1 cellular context compared by ENCODE assay signal in genomic region chr13:85632526-85633215, GRCh38.
TF ChIP-seq lines count a peak whose summit lies in the region.

No MANE protein-coding gene starts in this region.

TF ChIP-seq in SK-N-SH, 30 proteins besides CTCF, POLR2A, EP300 and RAD21 (continued from another document):
- TF ChIP-seq, protein P1, sequence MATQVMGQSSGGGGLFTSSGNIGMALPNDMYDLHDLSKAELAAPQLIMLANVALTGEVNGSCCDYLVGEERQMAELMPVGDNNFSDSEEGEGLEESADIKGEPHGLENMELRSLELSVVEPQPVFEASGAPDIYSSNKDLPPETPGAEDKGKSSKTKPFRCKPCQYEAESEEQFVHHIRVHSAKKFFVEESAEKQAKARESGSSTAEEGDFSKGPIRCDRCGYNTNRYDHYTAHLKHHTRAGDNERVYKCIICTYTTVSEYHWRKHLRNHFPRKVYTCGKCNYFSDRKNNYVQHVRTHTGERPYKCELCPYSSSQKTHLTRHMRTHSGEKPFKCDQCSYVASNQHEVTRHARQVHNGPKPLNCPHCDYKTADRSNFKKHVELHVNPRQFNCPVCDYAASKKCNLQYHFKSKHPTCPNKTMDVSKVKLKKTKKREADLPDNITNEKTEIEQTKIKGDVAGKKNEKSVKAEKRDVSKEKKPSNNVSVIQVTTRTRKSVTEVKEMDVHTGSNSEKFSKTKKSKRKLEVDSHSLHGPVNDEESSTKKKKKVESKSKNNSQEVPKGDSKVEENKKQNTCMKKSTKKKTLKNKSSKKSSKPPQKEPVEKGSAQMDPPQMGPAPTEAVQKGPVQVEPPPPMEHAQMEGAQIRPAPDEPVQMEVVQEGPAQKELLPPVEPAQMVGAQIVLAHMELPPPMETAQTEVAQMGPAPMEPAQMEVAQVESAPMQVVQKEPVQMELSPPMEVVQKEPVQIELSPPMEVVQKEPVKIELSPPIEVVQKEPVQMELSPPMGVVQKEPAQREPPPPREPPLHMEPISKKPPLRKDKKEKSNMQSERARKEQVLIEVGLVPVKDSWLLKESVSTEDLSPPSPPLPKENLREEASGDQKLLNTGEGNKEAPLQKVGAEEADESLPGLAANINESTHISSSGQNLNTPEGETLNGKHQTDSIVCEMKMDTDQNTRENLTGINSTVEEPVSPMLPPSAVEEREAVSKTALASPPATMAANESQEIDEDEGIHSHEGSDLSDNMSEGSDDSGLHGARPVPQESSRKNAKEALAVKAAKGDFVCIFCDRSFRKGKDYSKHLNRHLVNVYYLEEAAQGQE (IDR thresholded peaks at IDR 0.05; ENCODE audit: low read depth, low read length): no peak
- TF ChIP-seq TCF12 (IDR thresholded peaks at IDR 0.05) (no peak), RFX5 (IDR thresholded peaks at IDR 0.05; ENCODE audit: low read length) (no peak), MEF2A (IDR thresholded peaks at IDR 0.05; ENCODE audit: borderline replicate concordance, low read depth) (no peak), NFIC (IDR thresholded peaks at IDR 0.05; ENCODE audit: borderline replicate concordance) (no peak), MXI1 (IDR thresholded peaks at IDR 0.05; ENCODE audit: low read depth, low read length) (no peak), TAF1 (IDR thresholded peaks at IDR 0.05; ENCODE audit: borderline replicate concordance, low read depth, low read length) (no peak), GATA2 (CRISPR knock-in tag; IDR thresholded peaks at IDR 0.05) (no peak), RCOR1 (IDR thresholded peaks at IDR 0.05; ENCODE audit: low read length) (no peak), RXRA (IDR thresholded peaks at IDR 0.05; ENCODE audit: borderline replicate concordance, low read depth) (no peak)
- TF ChIP-seq, protein P2, sequence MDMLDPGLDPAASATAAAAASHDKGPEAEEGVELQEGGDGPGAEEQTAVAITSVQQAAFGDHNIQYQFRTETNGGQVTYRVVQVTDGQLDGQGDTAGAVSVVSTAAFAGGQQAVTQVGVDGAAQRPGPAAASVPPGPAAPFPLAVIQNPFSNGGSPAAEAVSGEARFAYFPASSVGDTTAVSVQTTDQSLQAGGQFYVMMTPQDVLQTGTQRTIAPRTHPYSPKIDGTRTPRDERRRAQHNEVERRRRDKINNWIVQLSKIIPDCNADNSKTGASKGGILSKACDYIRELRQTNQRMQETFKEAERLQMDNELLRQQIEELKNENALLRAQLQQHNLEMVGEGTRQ (IDR thresholded peaks at IDR 0.05; ENCODE audit: borderline replicate concordance, low read depth, low read length): no peak
